Comparison of ENCODE assay signal across 9 cellular contexts in genomic region chrX:49270249-49270921, GRCh38. TPM values are rescaled to one million over a fixed set of nuclear protein-coding genes. Genes with fewer than 3 reads are reported as not detected.
DNase-seq lines count a peak whose midpoint lies in the region; ATAC-seq and TF ChIP-seq lines count a peak whose summit lies in the region.
"Had no signal": no experiment of that assay in that cellular context is flagged by ENCODE, and none has a peak within 500 bp of the region (broad histone marks: within the 10 kb centered on the region; RNA-seq: fewer than 3 reads in every experiment).

No MANE protein-coding gene starts in this region.

- no peaks in the 10 kb centered on the region for H3K9me3 ChIP-seq in ascending aorta
- H3K9me3 ChIP-seq in liver (ENCODE audit: control insufficient read depth in 4 of 4, low read length in 3 of 4), result no peaks in the 10 kb centered on the region
- H3K9me3 ChIP-seq in thoracic aorta, result no peaks in the 10 kb centered on the region

- intact Hi-C loops in ascending aorta (cut with DNase I), result no loop called here

- H3K27me3 ChIP-seq in ascending aorta, result no peaks in the 10 kb centered on the region
- H3K27me3 ChIP-seq in liver (ENCODE audit: control insufficient read depth in 4 of 4, insufficient read depth in 4 of 4, low read length in 3 of 4), result no peaks in the 10 kb centered on the region
- H3K27me3 ChIP-seq in thoracic aorta (replicated peaks; ENCODE audit: insufficient read depth), result no peaks in the 10 kb centered on the region

- peak; percentile 32 for DNase-seq in activated CD4-positive, CD25-positive, alpha-beta regulatory T cell treated with anti-CD3 and anti-CD28 coated beads, Interleukin-2, amount 50 U/mL, for 72 hours
- DNase-seq in ascending aorta (ENCODE audit: low spot score in 2 of 2), result no peak
- no peak for DNase-seq in thoracic aorta (ENCODE audit: low spot score)
- DNase-seq in C1 segment of cervical spinal cord (lab: John Stamatoyannopoulos, UW), result no peak

- 52% methylated on average over 66 of the region's 66 CpGs for WGBS in liver

- TF ChIP-seq CTCF in ascending aorta (IDR thresholded peaks at IDR 0.05) (no peak), liver (IDR thresholded peaks at IDR 0.05; ENCODE audit: low read depth, low read length, missing input control) (no peak), thoracic aorta (IDR thresholded peaks at IDR 0.05) (no peak)

- H3K27ac ChIP-seq in ascending aorta (peak overlapping the region; percentile 90 to 93), liver (ENCODE audit: low read depth in 1 of 2, low read length in 2 of 2) (peak overlapping the region; percentile 92 to 99), thoracic aorta (peak overlapping the region; percentile 86 to 89)

- H3K4me1 ChIP-seq in ascending aorta, result peaks cover 0 to 2% of the 10 kb centered on the region in 2 donors
- peaks cover 9 to 46% (median 29%) of the 10 kb centered on the region in 4 donors for H3K4me1 ChIP-seq in liver (ENCODE audit: control insufficient read depth in 4 of 4, insufficient read depth in 4 of 4, low read length in 3 of 4)
- peaks cover 5 to 26% of the 10 kb centered on the region in 2 donors for H3K4me1 ChIP-seq in thoracic aorta (ENCODE audit: control insufficient read depth in 1 of 2, low read depth in 2 of 2)

- no peak overlapping the region for H3K9ac ChIP-seq in liver (ENCODE audit: low read depth in 1 of 2, low read length in 2 of 2)

- TF ChIP-seq RAD21 in liver (IDR thresholded peaks at IDR 0.05), result no peak

- H3K36me3 ChIP-seq in ascending aorta (no peaks in the 10 kb centered on the region), liver (ENCODE audit: control insufficient read depth in 4 of 4, insufficient read depth in 3 of 4, low read depth in 1 of 4, low read length in 3 of 4) (no peaks in the 10 kb centered on the region), thoracic aorta (no peaks in the 10 kb centered on the region)

- H3K4me3 ChIP-seq in ascending aorta, result peak overlapping the region; percentile 60 to 93
- peak overlapping the region in 2 of 3 donors; percentile 65 to 81 for H3K4me3 ChIP-seq in liver (ENCODE audit: low read depth in 1 of 3, low read length in 3 of 3)
- peak overlapping the region; percentile 81 for H3K4me3 ChIP-seq in thoracic aorta

- no peak for ATAC-seq in activated CD4-positive, CD25-positive, alpha-beta regulatory T cell treated with anti-CD3 and anti-CD28 coated beads, Interleukin-2, amount 50 U/mL, for 24 hours
- no peak for ATAC-seq in thoracic aorta (ENCODE audit: insufficient number of reproducible peaks, low FRiP score, low read depth)
- no peak for ATAC-seq in GM19397 (IDR thresholded peaks at IDR 0.05; ENCODE audit: unreplicated experiment)
- ATAC-seq in HG02970 (IDR thresholded peaks at IDR 0.05; ENCODE audit: low FRiP score, unreplicated experiment), result no peak

TF ChIP-seq in liver, 16 proteins besides CTCF, POLR2A, EP300 and RAD21:
- TF ChIP-seq, protein P1, sequence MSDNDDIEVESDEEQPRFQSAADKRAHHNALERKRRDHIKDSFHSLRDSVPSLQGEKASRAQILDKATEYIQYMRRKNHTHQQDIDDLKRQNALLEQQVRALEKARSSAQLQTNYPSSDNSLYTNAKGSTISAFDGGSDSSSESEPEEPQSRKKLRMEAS (IDR thresholded peaks at IDR 0.05), result no peak
- no peak for TF ChIP-seq YY1 (IDR thresholded peaks at IDR 0.05)
- no peak for TF ChIP-seq RXRA (IDR thresholded peaks at IDR 0.05)
- TF ChIP-seq, protein P2, sequence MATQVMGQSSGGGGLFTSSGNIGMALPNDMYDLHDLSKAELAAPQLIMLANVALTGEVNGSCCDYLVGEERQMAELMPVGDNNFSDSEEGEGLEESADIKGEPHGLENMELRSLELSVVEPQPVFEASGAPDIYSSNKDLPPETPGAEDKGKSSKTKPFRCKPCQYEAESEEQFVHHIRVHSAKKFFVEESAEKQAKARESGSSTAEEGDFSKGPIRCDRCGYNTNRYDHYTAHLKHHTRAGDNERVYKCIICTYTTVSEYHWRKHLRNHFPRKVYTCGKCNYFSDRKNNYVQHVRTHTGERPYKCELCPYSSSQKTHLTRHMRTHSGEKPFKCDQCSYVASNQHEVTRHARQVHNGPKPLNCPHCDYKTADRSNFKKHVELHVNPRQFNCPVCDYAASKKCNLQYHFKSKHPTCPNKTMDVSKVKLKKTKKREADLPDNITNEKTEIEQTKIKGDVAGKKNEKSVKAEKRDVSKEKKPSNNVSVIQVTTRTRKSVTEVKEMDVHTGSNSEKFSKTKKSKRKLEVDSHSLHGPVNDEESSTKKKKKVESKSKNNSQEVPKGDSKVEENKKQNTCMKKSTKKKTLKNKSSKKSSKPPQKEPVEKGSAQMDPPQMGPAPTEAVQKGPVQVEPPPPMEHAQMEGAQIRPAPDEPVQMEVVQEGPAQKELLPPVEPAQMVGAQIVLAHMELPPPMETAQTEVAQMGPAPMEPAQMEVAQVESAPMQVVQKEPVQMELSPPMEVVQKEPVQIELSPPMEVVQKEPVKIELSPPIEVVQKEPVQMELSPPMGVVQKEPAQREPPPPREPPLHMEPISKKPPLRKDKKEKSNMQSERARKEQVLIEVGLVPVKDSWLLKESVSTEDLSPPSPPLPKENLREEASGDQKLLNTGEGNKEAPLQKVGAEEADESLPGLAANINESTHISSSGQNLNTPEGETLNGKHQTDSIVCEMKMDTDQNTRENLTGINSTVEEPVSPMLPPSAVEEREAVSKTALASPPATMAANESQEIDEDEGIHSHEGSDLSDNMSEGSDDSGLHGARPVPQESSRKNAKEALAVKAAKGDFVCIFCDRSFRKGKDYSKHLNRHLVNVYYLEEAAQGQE (IDR thresholded peaks at IDR 0.05), result no peak
- TF ChIP-seq TAF1 (conservative IDR thresholded peaks at IDR 0.05), result no peak
- no peak for TF ChIP-seq FOXA2 (IDR thresholded peaks at IDR 0.05)
- no peak for TF ChIP-seq HNF4G (IDR thresholded peaks at IDR 0.05)
TF ChIP-seq in liver: peak in this region for 0.

RNA-seq across cellular contexts. Expression of gene PPP1R3F, which starts 0.8 kb away (rescaled TPM):
- total RNA-seq in ascending aorta (14.8 TPM), liver (1 to 10 TPM; 1.3 to 1.7 TPM), thoracic aorta (10 to 100 TPM; 12.6 to 14.8 TPM)
- polyA plus RNA-seq in liver, result 1 to 10 TPM in 1 of 2 donors, under 1 TPM in 1; 0.78 to 1.6 TPM

RNA-seq across cellular contexts. Expression of gene FOXP3, which starts 5.9 kb away (rescaled TPM):
- total RNA-seq in ascending aorta (not detected), liver (under 1 TPM; 0.05 to 0.08 TPM), thoracic aorta (not detected)
- polyA plus RNA-seq in liver, result under 1 TPM; 0.29 to 0.65 TPM

RNA-seq across cellular contexts. Expression of gene GAGE10, which starts 33.1 kb away (rescaled TPM):
- total RNA-seq in ascending aorta, result not detected
- not detected for total RNA-seq in liver
- polyA plus RNA-seq in liver, result not detected
- not detected for total RNA-seq in thoracic aorta
- total RNA-seq: NCI-H460 had no signal

RNA-seq across cellular contexts. Expression of gene CCDC22, which starts 35.1 kb away (rescaled TPM):
- total RNA-seq in ascending aorta (22.6 TPM), liver (1 to 10 TPM; 6.2 TPM), thoracic aorta (10 to 100 TPM; 22.3 to 23.2 TPM)
- polyA plus RNA-seq in liver, result 1 to 10 TPM; 4.2 to 7.8 TPM

RNA-seq across cellular contexts. Expression of gene CACNA1F, which starts 37.2 kb away (rescaled TPM):
- total RNA-seq in ascending aorta (not detected), liver (not detected), thoracic aorta (under 1 TPM in 1 of 2 donors, not detected in 1; 0.81 TPM)
- polyA plus RNA-seq in liver, result under 1 TPM in 1 of 2 donors, not detected in 1; 0.03 TPM
